ENCODE assay signal across 18 cellular contexts in the genomic region with DNA sequence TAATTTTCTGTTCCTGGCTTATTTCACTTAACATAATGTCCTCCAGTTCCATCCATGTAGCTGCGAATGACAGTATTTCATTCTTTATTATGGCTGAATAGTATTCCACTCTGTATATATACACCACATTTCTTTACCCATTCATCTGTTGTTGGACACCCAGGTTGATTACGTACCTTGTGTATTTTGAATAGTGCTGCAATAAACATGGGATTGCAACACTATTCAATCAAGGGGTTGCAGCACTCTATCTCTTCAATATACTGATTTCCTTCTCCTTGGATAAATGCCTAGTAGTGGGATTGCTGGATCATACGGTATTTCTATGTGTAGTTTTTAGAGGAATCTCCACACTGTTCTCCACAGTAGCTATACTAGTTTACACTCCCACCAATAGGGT.
DNase-seq lines count a peak whose midpoint lies in the region; ATAC-seq, FAIRE-seq and TF ChIP-seq lines count a peak whose summit lies in the region.
"Had no signal": no experiment of that assay in that cellular context is flagged by ENCODE, and none has a peak within 500 bp of the region (broad histone marks: within the 10 kb centered on the region; RNA-seq: fewer than 3 reads in every experiment).

No MANE protein-coding gene starts in this region.

- TF ChIP-seq POLR2A in A549 (IDR thresholded peaks at IDR 0.05; ENCODE audit: low read length) (no peak), HepG2 (IDR thresholded peaks at IDR 0.05; ENCODE audit: insufficient read depth in 1 of 2, low read depth in 2 of 2, low read length in 2 of 2) (no peak)

- peaks cover 0 to 16% of the 10 kb centered on the region in 2 donors for H3K36me3 Mint-ChIP-seq in naive B cell

- intact Hi-C loops in HepG2 (cut with micrococcal nuclease; ENCODE audit: unreplicated experiment) = no loop called here

- H3K27me3 Mint-ChIP-seq in naive B cell = no peaks in the 10 kb centered on the region

- 94% methylated on average over 3 of the region's 3 CpGs for WGBS in A549 (ENCODE audit: missing lambda C conversion rate)
- WGBS in HepG2 (ENCODE audit: low lambda C conversion rate) = 93% methylated on average over 3 of the region's 3 CpGs

- H3K27ac ChIP-seq in A549 = no peak overlapping the region
- no peak overlapping the region for H3K27ac ChIP-seq in HepG2 (ENCODE audit: extremely low read length, insufficient read depth, low read length)
- H3K27ac ChIP-seq: 22Rv1 had no signal

- POLR2A ChIA-PET in A549 (lab: Yijun Ruan, JAX) = no interaction called here
- POLR2A ChIA-PET in HepG2 (lab: Yijun Ruan, JAX) = interaction anchor here (0.7 kb wide), 1 partner anchor 202 kb away, joined by 3 read pairs; no protein-coding TSS in a partner anchor

- H3K4me1 ChIP-seq in A549 (peaks cover 6% of the 10 kb centered on the region), HepG2 (ENCODE audit: insufficient read depth, low read length) (0 out of 2 replicates have a peak, but pooled peaks cover under 1% of the 10 kb centered on the region)
- H3K4me1 ChIP-seq: Caco-2 had no signal

- H3K27ac Mint-ChIP-seq in naive B cell = peak overlapping the region in 4 of 6 donors; percentile 21 to 79 (median 52)
- H3K27ac Mint-ChIP-seq: CD8-positive, alpha-beta T cell; GM23338 had no signal

- FAIRE-seq in A549 (lab: Jason Lieb, UNC) (peak; percentile 61), HepG2 (lab: Jason Lieb, UNC) (no peak)
- FAIRE-seq: GM12892 had no signal

- TF ChIP-seq CTCF in A549 (IDR thresholded peaks at IDR 0.05) (no peak), HepG2 (CRISPR knock-in tag; IDR thresholded peaks at IDR 0.05) (no peak)

- no peak overlapping the region for H3K4me3 Mint-ChIP-seq in naive B cell
- H3K4me3 Mint-ChIP-seq: CD8-positive, alpha-beta T cell; GM23338 had no signal

- ATAC-seq in A549 (no peak), HepG2 (no peak), naive B cell (ENCODE audit: low read depth in 2 of 2) (no peak), GM21360 (IDR thresholded peaks at IDR 0.05; ENCODE audit: unreplicated experiment) (no peak), HG02798 (IDR thresholded peaks at IDR 0.05; ENCODE audit: poor library complexity, unreplicated experiment) (no peak)
- ATAC-seq: CD8-positive, alpha-beta T cell; GM23338 had no signal

- H3K4me3 ChIP-seq in A549 (no peak overlapping the region), HepG2 (replicated peaks in 1 of 3; ENCODE audit: insufficient read depth in 1 of 3, low read depth in 2 of 3, low read length in 3 of 3) (no peak overlapping the region), H7 (ENCODE audit: insufficient read depth, low read depth, low read length) (no peak overlapping the region)
- H3K4me3 ChIP-seq: GM23338, HAP-1 had no signal

- H3K36me3 ChIP-seq in HepG2 (replicated peaks in 1 of 2; ENCODE audit: control insufficient read depth in 1 of 2, insufficient read depth in 2 of 2, low read length in 2 of 2) (no peaks in the 10 kb centered on the region), H7 (replicated peaks; ENCODE audit: control insufficient read depth, insufficient read depth, low read length) (no peaks in the 10 kb centered on the region)
- H3K36me3 ChIP-seq: HAP-1 had no signal

- no peak overlapping the region for H3K4me2 ChIP-seq in A549
- H3K4me2 ChIP-seq in HepG2 (ENCODE audit: low read depth, low read length) = no peak overlapping the region
- H3K4me2 ChIP-seq: GM23338 had no signal

- TF ChIP-seq RAD21 in A549 (conservative IDR thresholded peaks at IDR 0.05 in 1 of 2, IDR thresholded peaks at IDR 0.05 in 1 of 2) (no peak), HepG2 (CRISPR knock-in tag; IDR thresholded peaks at IDR 0.05) (no peak)

- no peak overlapping the region for H3K9ac ChIP-seq in HepG2 (ENCODE audit: insufficient read depth, low read depth, low read length)

- H3K4me1 Mint-ChIP-seq in naive B cell = peaks cover 13 to 33% (median 25%) of the 10 kb centered on the region in 3 donors

- H2AFZ ChIP-seq in HepG2 (ENCODE audit: low read length) = no peak overlapping the region
- H2AFZ ChIP-seq: GM23338 had no signal

- H3K9me3 ChIP-seq in A549 (no peaks in the 10 kb centered on the region), HepG2 (ENCODE audit: low read length) (no peaks in the 10 kb centered on the region)
- H3K9me3 ChIP-seq: Caco-2 had no signal

- no peaks in the 10 kb centered on the region for H4K20me1 ChIP-seq in HepG2 (ENCODE audit: insufficient read depth, low read length)

- DNase-seq in A549 (ENCODE audit: low read depth in 1 of 2, low spot score in 1 of 2) = no peak
- DNase-seq in fibroblast of peridontal ligament (ENCODE audit: extremely low read depth) = peak; percentile 29
- no peak for DNase-seq in HepG2 (ENCODE audit: low spot score)
- DNase-seq in naive B cell = no peak
- no peak for DNase-seq in NCI-H510A treated with DMSO at 0.1 percent for 48 hours (lab: John Stamatoyannopoulos, UW)
- DNase-seq in H7 = no peak
- DNase-seq: ACHN; C1 segment of cervical spinal cord; Caco-2; CD8-positive, alpha-beta T cell; DMS153; DND-41 had no signal

- no peaks in the 10 kb centered on the region for H3K79me2 ChIP-seq in HepG2 (ENCODE audit: insufficient read depth, low read length)

- in situ Hi-C loops in HepG2 (cut with HindIII; ENCODE audit: extremely low pct_ligation_motif_present, low pct_unique_long_range_greater_than_20kb) = no loop called here

- CTCF ChIA-PET in A549 (lab: Yijun Ruan, JAX) (interaction anchor here (1.3 kb wide), 1 partner anchor 560 kb away, joined by 4 read pairs; no protein-coding TSS in a partner anchor), HepG2 (lab: Yijun Ruan, JAX; ENCODE audit: low intra/inter-chr PET ratio, low total read pairs) (no interaction called here)

- BruUV-seq in HepG2 (replicated peaks; lab: Mats Ljungman, UMichigan) = no TSS peak

- H3K27me3 ChIP-seq in HepG2 (ENCODE audit: control insufficient read depth in 1 of 2, insufficient read depth in 2 of 2, low read length in 2 of 2) (no peaks in the 10 kb centered on the region), H7 (ENCODE audit: control insufficient read depth, insufficient read depth, low read length) (no peaks in the 10 kb centered on the region)

- TF ChIP-seq EP300 in A549 (IDR thresholded peaks at IDR 0.05) = no peak
- no peak for TF ChIP-seq EP300 in HepG2 (IDR thresholded peaks at IDR 0.05; ENCODE audit: low read depth in 2 of 2, low read length in 2 of 2)
- TF ChIP-seq EP300 in HepG2 (CRISPR knock-in tag; IDR thresholded peaks at IDR 0.05; ENCODE audit: borderline replicate concordance) = no peak

- peaks cover 0 to 2% (median 0%) of the 10 kb centered on the region in 7 donors for H3K9me3 Mint-ChIP-seq in naive B cell
- H3K9me3 Mint-ChIP-seq: CD8-positive, alpha-beta T cell; GM23338 had no signal

TF ChIP-seq in A549, 52 proteins besides CTCF, POLR2A, EP300 and RAD21:
- no peak for TF ChIP-seq CBX2 (IDR thresholded peaks at IDR 0.05; ENCODE audit: borderline replicate concordance, low read depth)
- no peak for TF ChIP-seq TP53 (CRISPR knock-in tag; IDR thresholded peaks at IDR 0.05)
- no peak for TF ChIP-seq FOSL2 (IDR thresholded peaks at IDR 0.05)
- TF ChIP-seq FOSL2 (CRISPR knock-in tag; IDR thresholded peaks at IDR 0.05) = no peak
- TF ChIP-seq JUN (IDR thresholded peaks at IDR 0.05) = no peak
- TF ChIP-seq JUNB (IDR thresholded peaks at IDR 0.05) = no peak

TF ChIP-seq in HepG2, 621 proteins besides CTCF, POLR2A, EP300 and RAD21:
- no peak for TF ChIP-seq ZBTB7A (CRISPR knock-in tag; IDR thresholded peaks at IDR 0.05)
- peak; percentile 41; the same call in 1 of the 2 replicates for TF ChIP-seq CEBPB (IDR thresholded peaks at IDR 0.05; ENCODE audit: borderline replicate concordance, low read depth, low read length)
